ENCODE assay signal across 9 cellular contexts in the genomic region with DNA sequence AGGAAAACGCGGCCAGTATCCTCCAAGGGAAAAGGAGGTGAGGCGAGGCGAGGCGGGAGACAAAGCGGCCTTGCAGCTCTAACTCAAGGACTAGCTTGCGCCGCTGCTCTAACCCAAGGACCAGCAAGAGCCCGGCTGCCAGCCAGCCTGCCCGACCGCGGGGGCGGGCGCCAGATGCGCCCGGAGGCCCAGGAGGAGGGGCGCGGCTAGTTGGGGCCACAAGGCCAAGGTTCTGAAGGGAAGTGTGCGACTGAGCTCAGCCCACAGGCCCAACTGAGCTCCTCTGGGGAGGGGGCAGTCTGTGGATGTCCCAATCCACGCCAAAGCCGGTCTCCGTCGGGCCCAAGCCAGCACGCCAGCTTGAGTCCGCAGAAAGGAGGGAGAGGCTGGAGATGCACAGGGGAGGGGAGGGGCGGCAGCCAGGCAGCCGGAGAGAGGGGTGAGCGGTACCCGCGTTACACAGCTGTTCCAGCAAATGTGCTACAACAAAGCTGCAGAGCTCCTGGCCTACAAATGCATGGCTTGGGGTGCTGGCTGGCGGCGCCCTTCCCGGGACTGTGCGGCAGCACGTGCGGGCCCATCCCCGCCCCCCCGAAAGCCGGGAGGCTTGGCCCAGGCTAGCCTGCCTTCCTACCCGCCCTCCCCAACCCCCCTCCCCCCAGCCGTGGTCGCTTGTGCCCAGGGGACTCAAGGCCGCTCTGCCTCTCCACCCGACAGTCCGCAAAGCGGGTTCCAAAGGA. TPM values are rescaled to one million over a fixed set of nuclear protein-coding genes. Genes with fewer than 3 reads are reported as not detected.
DNase-seq lines count a peak whose midpoint lies in the region; ATAC-seq and TF ChIP-seq lines count a peak whose summit lies in the region.
"Had no signal": no experiment of that assay in that cellular context is flagged by ENCODE, and none has a peak within 500 bp of the region (broad histone marks: within the 10 kb centered on the region; RNA-seq: fewer than 3 reads in every experiment).

No MANE protein-coding gene starts in this region.

- peak overlapping the region; percentile 66 to 90 (median 82) for H3K4me2 ChIP-seq in BLaER1 treated with 17β-estradiol and CSF1 and Interleukin-3, amounts not matched to agents 10 nM and 100 nM

- 6% methylated on average over 13 of the region's 46 CpGs for WGBS in right lobe of liver (ENCODE audit: insufficient coverage, low coverage, low lambda C conversion rate, missing lambda C conversion rate)

- peaks cover 0 to 49% (median 21%) of the 10 kb centered on the region in 11 experiments; a peak in 12 of 22 replicates for H4K20me1 ChIP-seq in BLaER1 treated with 17β-estradiol and CSF1 and Interleukin-3, amounts not matched to agents 10 nM and 100 nM

- peaks cover 3 to 49% (median 33%) of the 10 kb centered on the region in 11 experiments; a peak in 15 of 22 replicates for H3K27me3 ChIP-seq in BLaER1 treated with 17β-estradiol and CSF1 and Interleukin-3, amounts not matched to agents 10 nM and 100 nM
- H3K27me3 ChIP-seq in right lobe of liver = no peaks in the 10 kb centered on the region

- H3K4me3 ChIP-seq in BLaER1 treated with 17β-estradiol and CSF1 and Interleukin-3, amounts not matched to agents 10 nM and 100 nM = peak overlapping the region; percentile 64 to 76 (median 68)
- H3K4me3 ChIP-seq in right lobe of liver = peak overlapping the region; percentile 63 to 74 (median 68)

- H3K4me1 Mint-ChIP-seq in T-helper 17 cell = peaks cover 15% of the 10 kb centered on the region

- peak; percentile 12 for ATAC-seq in HG03460 (IDR thresholded peaks at IDR 0.05; ENCODE audit: unreplicated experiment)
- no peak for ATAC-seq in T-helper 17 cell
- peak; percentile 0 to 20 (median 8) for ATAC-seq in right lobe of liver

- peak overlapping the region; percentile 71 to 85 (median 82); a peak in 21 of 22 replicates for H3K9ac ChIP-seq in BLaER1 treated with 17β-estradiol and CSF1 and Interleukin-3, amounts not matched to agents 10 nM and 100 nM

- H3K36me3 Mint-ChIP-seq in T-helper 17 cell (ENCODE audit: low read depth) = no peaks in the 10 kb centered on the region

- intact Hi-C loops in right lobe of liver (cut with DNase I) = no loop called here

- TF ChIP-seq POLR2A in right lobe of liver (IDR thresholded peaks at IDR 0.05) = no peak

- no peak overlapping the region for H3K27ac Mint-ChIP-seq in T-helper 17 cell

- peaks cover 0 to 16% (median 7%) of the 10 kb centered on the region in 11 experiments; a peak in 6 of 22 replicates for H3K9me3 ChIP-seq in BLaER1 treated with 17β-estradiol and CSF1 and Interleukin-3, amounts not matched to agents 10 nM and 100 nM (replicated peaks in 1 of 11)
- H3K9me3 ChIP-seq in T-helper 17 cell (ENCODE audit: control insufficient read depth, low read length, poor library complexity, severe bottlenecking) = no peaks in the 10 kb centered on the region
- no peaks in the 10 kb centered on the region for H3K9me3 ChIP-seq in right lobe of liver

- DNase-seq in GM19238 (ENCODE audit: insufficient read length, low spot score) (peak; percentile 18), T-helper 17 cell (peak in 1 of 3 donors; percentile 11), dermis blood vessel endothelial cell (peak; percentile 20), right lobe of liver (peak; percentile 29 to 57 (median 45)), NCI-H2029 (lab: John Stamatoyannopoulos, UW) (no peak)
- peak; percentile 29 for DNase-seq in stimulated activated CD8-positive, alpha-beta memory T cell treated with anti-CD3 and anti-CD28 coated beads, Interleukin-4, amount 100 ng/mL, for 48 hours

- peak overlapping the region in 10 of 11 experiments; percentile 74 to 85 (median 82); a peak in 20 of 22 replicates for H3K27ac ChIP-seq in BLaER1 treated with 17β-estradiol and CSF1 and Interleukin-3, amounts not matched to agents 10 nM and 100 nM
- H3K27ac ChIP-seq in right lobe of liver = peak overlapping the region; percentile 78 to 93 (median 92)

- TF ChIP-seq CTCF in right lobe of liver (IDR thresholded peaks at IDR 0.05) = no peak

- no peaks in the 10 kb centered on the region for H3K36me3 ChIP-seq in BLaER1 treated with 17β-estradiol and CSF1 and Interleukin-3, amounts not matched to agents 10 nM and 100 nM
- no peaks in the 10 kb centered on the region for H3K36me3 ChIP-seq in right lobe of liver

- no peaks in the 10 kb centered on the region for H3K27me3 Mint-ChIP-seq in T-helper 17 cell

- H3K4me3 Mint-ChIP-seq in T-helper 17 cell = peak overlapping the region; percentile 94

- peaks cover 14 to 30% (median 19%) of the 10 kb centered on the region in 10 experiments; a peak in 17 of 20 replicates for H3K4me1 ChIP-seq in BLaER1 treated with 17β-estradiol and CSF1 and Interleukin-3, amounts not matched to agents 10 nM and 100 nM
- peaks cover 0 to 17% (median 0%) of the 10 kb centered on the region in 4 donors for H3K4me1 ChIP-seq in right lobe of liver

RNA-seq across cellular contexts. Expression of a gene that starts 0.6 kb away (rescaled TPM):
- total RNA-seq in T-helper 17 cell (1 to 10 TPM; 3.2 to 3.8 TPM), dermis blood vessel endothelial cell (2.2 and 2.5 TPM in 2 replicates), right lobe of liver (1 to 10 TPM; 1.6 to 4.9 (median 2.6) TPM)

RNA-seq across cellular contexts. Expression of a gene that starts 25.5 kb away (rescaled TPM):
- total RNA-seq in T-helper 17 cell (under 1 TPM in 1 of 2 donors, not detected in 1; 0.22 TPM), dermis blood vessel endothelial cell (not detected in 2 replicates), right lobe of liver (under 1 TPM in 1 of 6 experiments, not detected in 5; 0.18 TPM)
- total RNA-seq: T-helper 1 cell treated with Interleukin-12 subunit alpha and Interleukin-12 subunit beta and Interleukin-4 antibody, amounts not matched to agents 30 ng/mL and 1 ng/mL, for 36 hours had no signal
